ENCODE assay signal across 21 cellular contexts in genomic region chr5:91020065-91020800, GRCh38.
DNase-seq lines count a peak whose midpoint lies in the region; ATAC-seq and TF ChIP-seq lines count a peak whose summit lies in the region.
"Had no signal": no experiment of that assay in that cellular context is flagged by ENCODE, and none has a peak within 500 bp of the region (broad histone marks: within the 10 kb centered on the region; RNA-seq: fewer than 3 reads in every experiment).

No MANE protein-coding gene starts in this region.

- H3K4me2 ChIP-seq in neural progenitor cell = no peak overlapping the region

- peaks cover 3% of the 10 kb centered on the region for H3K4me1 Mint-ChIP-seq in neural progenitor cell
- H3K4me1 Mint-ChIP-seq: activated T-helper 17 cell treated with anti-CD3 and anti-CD28 coated beads, Interleukin-2, amount 50 U/mL, for 72 hours had no signal

- H3K4me3 ChIP-seq in foreskin fibroblast (ENCODE audit: low read depth in 1 of 2, low read length in 2 of 2) (no peak overlapping the region), neural progenitor cell (no peak overlapping the region), mucosa of descending colon (no peak overlapping the region)
- H3K4me3 ChIP-seq: heart right ventricle, stomach had no signal

- H3K4me3 Mint-ChIP-seq in neural progenitor cell = no peak overlapping the region
- H3K4me3 Mint-ChIP-seq: activated naive CD8-positive, alpha-beta T cell treated with anti-CD3 and anti-CD28 coated beads for 36 hours; activated T-helper 17 cell treated with anti-CD3 and anti-CD28 coated beads, Interleukin-2, amount 50 U/mL, for 72 hours; brain; T-helper 2 cell treated with Interferon-gamma antibody and Interleukin-4, amounts not matched to agents 5 μg/mL and 100 μg/mL, for 36 hours; type B pancreatic cell; WTC11 had no signal

- no peak overlapping the region for H3K27ac Mint-ChIP-seq in neural progenitor cell
- H3K27ac Mint-ChIP-seq: activated naive CD8-positive, alpha-beta T cell treated with anti-CD3 and anti-CD28 coated beads for 36 hours; activated T-helper 17 cell treated with anti-CD3 and anti-CD28 coated beads, Interleukin-2, amount 50 U/mL, for 72 hours; T-helper 2 cell treated with Interferon-gamma antibody and Interleukin-4, amounts not matched to agents 5 μg/mL and 100 μg/mL, for 36 hours; type B pancreatic cell; WTC11 had no signal

- TF ChIP-seq CTCF in foreskin fibroblast (IDR thresholded peaks at IDR 0.05; ENCODE audit: low read depth, low read length) (no peak), neural progenitor cell (IDR thresholded peaks at IDR 0.05) (no peak), mucosa of descending colon (IDR thresholded peaks at IDR 0.05) (no peak)

- in situ Hi-C loops in ACHN (cut with HindIII; ENCODE audit: low pct_ligation_motif_present, low pct_unique_long_range_greater_than_20kb, low sequenced_read_pairs) (no loop called here), KBM-7 (cut with MboI; ENCODE audit: low pct_unique_long_range_greater_than_20kb, low sequenced_read_pairs) (no loop called here)

- no peak overlapping the region for H3K9ac ChIP-seq in neural progenitor cell

- no peaks in the 10 kb centered on the region for H3K27me3 ChIP-seq in neural progenitor cell
- H3K27me3 ChIP-seq: stomach had no signal

- H4K20me1 ChIP-seq in neural progenitor cell (ENCODE audit: low read depth) = no peaks in the 10 kb centered on the region

- no peak for ATAC-seq in mucosa of descending colon
- ATAC-seq in GM19463 (IDR thresholded peaks at IDR 0.05; ENCODE audit: unreplicated experiment) = no peak
- ATAC-seq: activated T-helper 17 cell treated with anti-CD3 and anti-CD28 coated beads, Interleukin-2, amount 50 U/mL, for 72 hours; heart right ventricle; WTC11 had no signal

- DNase-seq in ELF-1 (ENCODE audit: low read depth, low spot score) = peak; percentile 37
- DNase-seq in astrocyte of the hippocampus (ENCODE audit: low read depth, low spot score) = peak; percentile 81
- peak; percentile 17 to 24 for DNase-seq in foreskin fibroblast
- DNase-seq in neural progenitor cell (ENCODE audit: low spot score) = peak; percentile 51
- no peak for DNase-seq in mucosa of descending colon
- no peak for DNase-seq in ACHN
- no peak for DNase-seq in KBM-7
- DNase-seq: activated naive CD8-positive, alpha-beta T cell treated with anti-CD3 and anti-CD28 coated beads for 36 hours; cortex of kidney; EL; heart right ventricle; NCI-H510A treated with DMSO at 0.1 percent for 48 hours; retina; stomach had no signal

- H3K36me3 ChIP-seq in neural progenitor cell (no peaks in the 10 kb centered on the region), mucosa of descending colon (ENCODE audit: low read depth) (no peaks in the 10 kb centered on the region)
- H3K36me3 ChIP-seq: heart right ventricle, stomach had no signal

- H3K27me3 Mint-ChIP-seq in neural progenitor cell (ENCODE audit: insufficient read depth, low read depth) = no peaks in the 10 kb centered on the region
- H3K27me3 Mint-ChIP-seq: brain, type B pancreatic cell had no signal

- intact Hi-C loops in mucosa of descending colon (cut with DNase I, micrococcal nuclease) = loop anchor here in 1 of 2 donors (10.0 kb wide), 1 partner anchor 85 kb away; no protein-coding TSS in a partner anchor

- H2AFZ ChIP-seq in neural progenitor cell (replicated peaks) = no peak overlapping the region

- H3K9me3 ChIP-seq in neural progenitor cell (ENCODE audit: low read depth) = no peaks in the 10 kb centered on the region
- H3K9me3 ChIP-seq in mucosa of descending colon = no peaks in the 10 kb centered on the region
- H3K9me3 ChIP-seq: stomach had no signal

- H3K27ac ChIP-seq in neural progenitor cell = no peak overlapping the region
- H3K27ac ChIP-seq: C4-2B, heart right ventricle had no signal

- peaks cover 4% of the 10 kb centered on the region for H3K36me3 Mint-ChIP-seq in neural progenitor cell
- H3K36me3 Mint-ChIP-seq: activated naive CD8-positive, alpha-beta T cell treated with anti-CD3 and anti-CD28 coated beads for 36 hours; WTC11 had no signal

- no peaks in the 10 kb centered on the region for H3K79me2 ChIP-seq in neural progenitor cell (ENCODE audit: low read depth)

- H3K4me1 ChIP-seq in neural progenitor cell (peaks cover 3% of the 10 kb centered on the region), mucosa of descending colon (ENCODE audit: low read depth) (peaks cover 20% of the 10 kb centered on the region)

- H3F3A ChIP-seq in neural progenitor cell (ENCODE audit: low read depth) = no peaks in the 10 kb centered on the region

- H3K9me3 Mint-ChIP-seq in neural progenitor cell = peaks cover 7% of the 10 kb centered on the region

Comparison
In these comparisons a context has a peak if more than half of its experiments do, and no peak if none do; other contexts are left out.
1. DNase-seq: peak in ELF-1 (single experiment), astrocyte of the hippocampus (single experiment), foreskin fibroblast (2 of 2) and neural progenitor cell (single experiment); none in mucosa of descending colon (0 of 3), ACHN (single experiment) and KBM-7 (single experiment).